1 cellular context compared by ENCODE assay signal in genomic region chr6:13413466-13413862, GRCh38.
TF ChIP-seq lines count a peak whose summit lies in the region.

No MANE protein-coding gene starts in this region.

TF ChIP-seq in HepG2, 621 proteins besides CTCF, POLR2A, EP300 and RAD21 (continued from another document and continues in another):
- TF ChIP-seq RERE (CRISPR knock-in tag; IDR thresholded peaks at IDR 0.05; ENCODE audit: low read depth): peak; percentile 83
- TF ChIP-seq NFYC (CRISPR knock-in tag; IDR thresholded peaks at IDR 0.05): 0 out of 2 replicates have a peak, but pooled peaks have one; percentile 23
- peak; percentile 97 for TF ChIP-seq HDAC2 (CRISPR knock-in tag; IDR thresholded peaks at IDR 0.05)
- TF ChIP-seq CBFB (CRISPR knock-in tag; IDR thresholded peaks at IDR 0.05): peak; percentile 99
- TF ChIP-seq UBTF (CRISPR knock-in tag; IDR thresholded peaks at IDR 0.05): peak; percentile 41; the same call in 1 of the 2 replicates
- TF ChIP-seq ZSCAN30 (CRISPR knock-in tag; IDR thresholded peaks at IDR 0.05): peak; percentile 67; the same call in 1 of the 2 replicates
- peak; percentile 88 for TF ChIP-seq FOXO1 (CRISPR knock-in tag; IDR thresholded peaks at IDR 0.05)
- no peak for TF ChIP-seq SIN3A (IDR thresholded peaks at IDR 0.05; ENCODE audit: borderline replicate concordance, low read depth, low read length)
- TF ChIP-seq ZBTB10 (CRISPR knock-in tag; IDR thresholded peaks at IDR 0.05; ENCODE audit: borderline replicate concordance): 0 out of 2 replicates have a peak, but pooled peaks have one; percentile 47
- no peak for TF ChIP-seq LCORL (IDR thresholded peaks at IDR 0.05)
- peak; percentile 57 for TF ChIP-seq LCORL (CRISPR knock-in tag; IDR thresholded peaks at IDR 0.05)
- TF ChIP-seq NCOR1 (IDR thresholded peaks at IDR 0.05; ENCODE audit: borderline replicate concordance, low read length): no peak
- TF ChIP-seq ZFP1 (CRISPR knock-in tag; IDR thresholded peaks at IDR 0.05): peak; percentile 36; the same call in 1 of the 2 replicates
- 0 out of 2 replicates have a peak, but pooled peaks have one; percentile 39 for TF ChIP-seq HNF1A (IDR thresholded peaks at IDR 0.05; ENCODE audit: low read depth)
- peak; percentile 69; the same call in 1 of the 2 replicates for TF ChIP-seq HNF1A (CRISPR knock-in tag; IDR thresholded peaks at IDR 0.05; ENCODE audit: borderline replicate concordance)
- 0 out of 2 replicates have a peak, but pooled peaks have one; percentile 32 for TF ChIP-seq YEATS4 (CRISPR knock-in tag; IDR thresholded peaks at IDR 0.05; ENCODE audit: borderline replicate concordance)
- TF ChIP-seq ZNF614 (CRISPR knock-in tag; IDR thresholded peaks at IDR 0.05; ENCODE audit: borderline replicate concordance): peak; percentile 94; the same call in 1 of the 2 replicates
- peak; percentile 72; the same call in 1 of the 2 replicates for TF ChIP-seq REPIN1 (CRISPR knock-in tag; IDR thresholded peaks at IDR 0.05; ENCODE audit: borderline replicate concordance, low read depth)
- TF ChIP-seq BCL6 (CRISPR knock-in tag; IDR thresholded peaks at IDR 0.05): peak; percentile 82
- peak; percentile 21; the same call in 1 of the 3 replicates for TF ChIP-seq MXI1 (IDR thresholded peaks at IDR 0.05; ENCODE audit: borderline replicate concordance, low read depth, low read length)
- TF ChIP-seq TCF7L2 (IDR thresholded peaks at IDR 0.05; ENCODE audit: low read depth, low read length): peak; percentile 84; the same call in 1 of the 2 replicates
- 0 out of 2 replicates have a peak, but pooled peaks have one; percentile 87 for TF ChIP-seq CC2D1A (CRISPR knock-in tag; IDR thresholded peaks at IDR 0.05)
- TF ChIP-seq ZNF281 (CRISPR knock-in tag; IDR thresholded peaks at IDR 0.05; ENCODE audit: borderline replicate concordance): peak; percentile 79; the same call in 1 of the 2 replicates
- peak; percentile 88; the same call in 1 of the 2 replicates for TF ChIP-seq ZNF556 (CRISPR knock-in tag; IDR thresholded peaks at IDR 0.05; ENCODE audit: borderline replicate concordance)
- no peak for TF ChIP-seq YEATS2 (CRISPR knock-in tag; IDR thresholded peaks at IDR 0.05; ENCODE audit: borderline replicate concordance)
- peak; percentile 42; the same call in 1 of the 2 replicates for TF ChIP-seq ZNF558 (CRISPR knock-in tag; IDR thresholded peaks at IDR 0.05; ENCODE audit: borderline replicate concordance)
- peak; percentile 78; the same call in 1 of the 2 replicates for TF ChIP-seq ZMYM3 (CRISPR knock-in tag; IDR thresholded peaks at IDR 0.05)
- TF ChIP-seq AKAP8 (CRISPR knock-in tag; IDR thresholded peaks at IDR 0.05): no peak
- no peak for TF ChIP-seq RFX5 (IDR thresholded peaks at IDR 0.05; ENCODE audit: low read depth, low read length)
- TF ChIP-seq ZNF605 (CRISPR knock-in tag; IDR thresholded peaks at IDR 0.05): peak; percentile 13; the same call in 1 of the 2 replicates
- TF ChIP-seq IRF2 (CRISPR knock-in tag; IDR thresholded peaks at IDR 0.05): peak; percentile 51; the same call in 1 of the 2 replicates
- no peak; the same call in 1 of the 2 replicates for TF ChIP-seq PHF20 (CRISPR knock-in tag; IDR thresholded peaks at IDR 0.05)
- TF ChIP-seq DRAP1 (CRISPR knock-in tag; IDR thresholded peaks at IDR 0.05): 0 out of 2 replicates have a peak, but pooled peaks have one; percentile 30
- TF ChIP-seq SP140L (CRISPR knock-in tag; IDR thresholded peaks at IDR 0.05; ENCODE audit: borderline replicate concordance): 0 out of 2 replicates have a peak, but pooled peaks have one; percentile 46
- peak; percentile 93 for TF ChIP-seq PRDM10 (CRISPR knock-in tag; IDR thresholded peaks at IDR 0.05; ENCODE audit: low read depth)
